ENCODE assay signal across 8 cellular contexts in genomic region chr1:213711833-213712490, GRCh38.
DNase-seq lines count a peak whose midpoint lies in the region; ATAC-seq and TF ChIP-seq lines count a peak whose summit lies in the region.
"Not testable (repeated sequence)": the region's sequence is repeated elsewhere in the genome, so short reads cannot be mapped to it uniquely, and the experiment has no call there.

No MANE protein-coding gene starts in this region.

- CTCF ChIA-PET in activated naive CD4-positive, alpha-beta T cell treated with anti-CD3 and anti-CD28 coated beads, Interleukin-2, amount 10 ng/mL, durations not matched to agents 7 days and 5 days (lab: Charles Lee): not testable (repeated sequence)

- ATAC-seq in lung (ENCODE audit: insufficient read depth, low FRiP score): not testable (repeated sequence)

- not testable (repeated sequence) for H3K4me1 ChIP-seq in lung (ENCODE audit: control insufficient read depth in 2 of 2, insufficient read depth in 2 of 2, low read length in 2 of 2)

- H3K27me3 ChIP-seq in lung (ENCODE audit: control insufficient read depth, insufficient read depth): not testable (repeated sequence)

- peaks cover 25% of the 10 kb centered on the region for H3K9me3 Mint-ChIP-seq in activated CD4-positive, alpha-beta T cell treated with anti-CD3 and anti-CD28 coated beads, Interleukin-2, amount 10 ng/mL, durations not matched to agents 24 days and 14 days
- H3K9me3 Mint-ChIP-seq in activated naive CD4-positive, alpha-beta T cell treated with anti-CD3 and anti-CD28 coated beads, Interleukin-2, amount 10 ng/mL, durations not matched to agents 7 days and 5 days: peaks cover 14% of the 10 kb centered on the region
- peaks cover 0 to 39% (median 9%) of the 10 kb centered on the region in 6 donors for H3K9me3 Mint-ChIP-seq in immature natural killer cell

- not testable (repeated sequence) for H3K4me3 Mint-ChIP-seq in activated CD4-positive, alpha-beta T cell treated with anti-CD3 and anti-CD28 coated beads, Interleukin-2, amount 10 ng/mL, durations not matched to agents 24 days and 14 days; activated naive CD4-positive, alpha-beta T cell treated with anti-CD3 and anti-CD28 coated beads, Interleukin-2, amount 10 ng/mL, durations not matched to agents 7 days and 5 days
- H3K4me3 Mint-ChIP-seq in immature natural killer cell: peak overlapping the region in 1 of 5 donors; percentile 16

- H3K27ac Mint-ChIP-seq in activated CD4-positive, alpha-beta T cell treated with anti-CD3 and anti-CD28 coated beads, Interleukin-2, amount 10 ng/mL, durations not matched to agents 24 days and 14 days; activated naive CD4-positive, alpha-beta T cell treated with anti-CD3 and anti-CD28 coated beads, Interleukin-2, amount 10 ng/mL, durations not matched to agents 7 days and 5 days; immature natural killer cell: not testable (repeated sequence)

- DNase-seq in A172 (ENCODE audit: low spot score): peak; percentile 11
- peak; percentile 14 for DNase-seq in DMS153 (lab: John Stamatoyannopoulos, UW)
- peak; percentile 38 for DNase-seq in HT-29 (ENCODE audit: low spot score)
- peak; percentile 55 for DNase-seq in NCI-H748 (lab: John Stamatoyannopoulos, UW; ENCODE audit: unreplicated experiment)
- peak; percentile 61 for DNase-seq in activated CD4-positive, alpha-beta T cell treated with anti-CD3 and anti-CD28 coated beads, Interleukin-2, amount 10 ng/mL, durations not matched to agents 24 days and 14 days
- peak; percentile 36 for DNase-seq in activated naive CD4-positive, alpha-beta T cell treated with anti-CD3 and anti-CD28 coated beads, Interleukin-2, amount 10 ng/mL, durations not matched to agents 7 days and 5 days
- peak in 2 of 3 donors; percentile 19 to 20 for DNase-seq in immature natural killer cell
- peak; percentile 41 for DNase-seq in lung (ENCODE audit: low spot score)

- H3K4me1 Mint-ChIP-seq in activated CD4-positive, alpha-beta T cell treated with anti-CD3 and anti-CD28 coated beads, Interleukin-2, amount 10 ng/mL, durations not matched to agents 24 days and 14 days: not testable (repeated sequence)
- peaks cover 11% of the 10 kb centered on the region for H3K4me1 Mint-ChIP-seq in activated naive CD4-positive, alpha-beta T cell treated with anti-CD3 and anti-CD28 coated beads, Interleukin-2, amount 10 ng/mL, durations not matched to agents 7 days and 5 days
- peaks cover 0 to 17% of the 10 kb centered on the region in 2 donors for H3K4me1 Mint-ChIP-seq in immature natural killer cell

- TF ChIP-seq CTCF in lung (IDR thresholded peaks at IDR 0.05; ENCODE audit: control extremely low read depth, extremely low read depth): not testable (repeated sequence)

- not testable (repeated sequence) for H3K36me3 Mint-ChIP-seq in activated CD4-positive, alpha-beta T cell treated with anti-CD3 and anti-CD28 coated beads, Interleukin-2, amount 10 ng/mL, durations not matched to agents 24 days and 14 days (ENCODE audit: low read depth); activated naive CD4-positive, alpha-beta T cell treated with anti-CD3 and anti-CD28 coated beads, Interleukin-2, amount 10 ng/mL, durations not matched to agents 7 days and 5 days; immature natural killer cell

- not testable (repeated sequence) for H3K36me3 ChIP-seq in lung (ENCODE audit: control insufficient read depth in 2 of 2, insufficient read depth in 2 of 2, low read length in 2 of 2)

- H3K27me3 Mint-ChIP-seq in activated CD4-positive, alpha-beta T cell treated with anti-CD3 and anti-CD28 coated beads, Interleukin-2, amount 10 ng/mL, durations not matched to agents 24 days and 14 days; activated naive CD4-positive, alpha-beta T cell treated with anti-CD3 and anti-CD28 coated beads, Interleukin-2, amount 10 ng/mL, durations not matched to agents 7 days and 5 days; immature natural killer cell (ENCODE audit: low read depth in 3 of 3): not testable (repeated sequence)

- H3K9me3 ChIP-seq in lung (ENCODE audit: control insufficient read depth in 2 of 2, insufficient read depth in 1 of 2, low read length in 1 of 2): not testable (repeated sequence)

- H3K4me3 ChIP-seq in lung: not testable (repeated sequence)

- WGBS in lung, 2 donors: 64 to 85% methylated on average over 7 of the region's 7 CpGs

- intact Hi-C loops in activated CD4-positive, alpha-beta T cell treated with anti-CD3 and anti-CD28 coated beads, Interleukin-2, amount 10 ng/mL, durations not matched to agents 24 days and 14 days (cut with micrococcal nuclease): not testable (repeated sequence)

- H3K27ac ChIP-seq in lung (ENCODE audit: low read depth in 1 of 2, low read length in 1 of 2): not testable (repeated sequence)

Comparison
In these comparisons a context has a peak if more than half of its experiments do, and no peak if none do; other contexts are left out.
1. DNase-seq: peak in every context shown above with its lines; median percentile 61 in activated CD4-positive, alpha-beta T cell treated with anti-CD3 and anti-CD28 coated beads, Interleukin-2, amount 10 ng/mL, durations not matched to agents 24 days and 14 days; 55 in NCI-H748; 41 in lung; 38 in HT-29; 36 in activated naive CD4-positive, alpha-beta T cell treated with anti-CD3 and anti-CD28 coated beads, Interleukin-2, amount 10 ng/mL, durations not matched to agents 7 days and 5 days; 20 in immature natural killer cell; 14 in DMS153; 11 in A172.